20 cellular contexts compared by ENCODE assay signal in the genomic region with DNA sequence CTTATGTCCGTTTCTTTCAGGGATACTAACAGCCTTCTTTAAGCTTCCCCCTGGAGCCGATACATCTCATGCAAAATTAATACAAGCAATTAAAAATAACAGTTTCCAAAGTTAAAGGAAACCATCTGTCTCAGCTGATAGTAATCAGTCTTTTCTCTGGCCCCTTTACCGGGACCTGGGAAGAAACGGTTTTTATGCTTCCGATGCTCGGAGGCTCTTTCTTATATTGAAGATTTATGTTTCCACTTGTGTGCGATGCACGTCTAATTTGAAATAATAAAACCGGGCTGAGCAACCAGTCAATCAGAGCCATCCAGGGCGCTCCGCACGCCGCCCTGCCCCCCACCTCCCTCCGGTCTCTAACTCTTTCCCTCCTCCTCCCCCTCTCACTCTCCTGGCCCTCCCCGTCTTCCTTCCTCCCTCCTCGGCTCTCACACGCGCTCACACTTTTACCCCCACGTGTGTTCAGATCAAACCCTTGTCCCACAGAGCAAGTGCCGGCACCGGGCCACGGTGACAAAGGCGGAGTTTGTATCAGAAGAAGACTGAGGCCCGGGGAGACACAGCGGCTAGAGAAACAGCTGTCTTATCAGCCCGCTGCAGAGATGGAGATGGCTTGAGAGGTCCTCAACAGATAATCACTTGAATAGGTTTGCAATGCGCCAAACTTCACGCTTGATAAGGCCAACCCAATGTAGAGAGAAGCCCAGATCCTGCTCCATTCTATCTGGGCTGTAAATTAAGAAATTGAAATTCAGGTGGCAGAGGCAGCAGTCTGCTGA. TPM values are rescaled to one million over a fixed set of nuclear protein-coding genes. Genes with fewer than 3 reads are reported as not detected.
DNase-seq lines count a peak whose midpoint lies in the region; TF ChIP-seq lines count a peak whose summit lies in the region.
"Had no signal": no experiment of that assay in that cellular context is flagged by ENCODE, and none has a peak within 500 bp of the region (broad histone marks: within the 10 kb centered on the region; RNA-seq: fewer than 3 reads in every experiment).

No MANE protein-coding gene starts in this region.

- TF ChIP-seq CTCF in glutamatergic neuron (IDR thresholded peaks at IDR 0.05; ENCODE audit: partially characterized antibody, unreplicated experiment) = no peak

- H3K27ac ChIP-seq in trophoblast cell (ENCODE audit: low read depth, low read length) = no peak overlapping the region
- H3K27ac ChIP-seq: colonic mucosa, vagina had no signal

- H3K18ac ChIP-seq in trophoblast cell (ENCODE audit: low read length) = no peak overlapping the region

- H4K12ac ChIP-seq in trophoblast cell (ENCODE audit: low read depth, low read length) = no peak overlapping the region

- no peak overlapping the region for H2BK120ac ChIP-seq in trophoblast cell (ENCODE audit: insufficient read depth, low read length, poor library complexity)

- peaks cover 3 to 7% of the 10 kb centered on the region in 2 experiments for H3K4me1 ChIP-seq in trophoblast cell (ENCODE audit: control insufficient read depth in 1 of 2, insufficient read depth in 2 of 2, low read length in 2 of 2)
- H3K4me1 ChIP-seq: colonic mucosa, vagina had no signal

- H3K14ac ChIP-seq in trophoblast cell (ENCODE audit: low read length) = no peak overlapping the region

- peaks cover 2% of the 10 kb centered on the region for H3K27me3 Mint-ChIP-seq in glutamatergic neuron (ENCODE audit: unreplicated experiment)

- no peaks in the 10 kb centered on the region for H3K36me3 ChIP-seq in trophoblast cell (ENCODE audit: control insufficient read depth in 1 of 2, insufficient read depth in 2 of 2, low read length in 2 of 2)
- H3K36me3 ChIP-seq: colonic mucosa, vagina had no signal

- peaks cover 5% of the 10 kb centered on the region for H3K9me3 Mint-ChIP-seq in glutamatergic neuron (ENCODE audit: unreplicated experiment)
- H3K9me3 Mint-ChIP-seq: activated CD4-positive, alpha-beta T cell treated with anti-CD3 and anti-CD28 coated beads, Interleukin-2, amount 10 ng/mL, durations not matched to agents 24 days and 14 days had no signal

- H2BK5ac ChIP-seq in trophoblast cell (ENCODE audit: low read depth, low read length, poor library complexity) = no peak overlapping the region

- peak overlapping the region; percentile 87 for H3K27ac Mint-ChIP-seq in glutamatergic neuron (ENCODE audit: unreplicated experiment)
- H3K27ac Mint-ChIP-seq: activated CD4-positive, alpha-beta T cell treated with anti-CD3 and anti-CD28 coated beads, Interleukin-2, amount 10 ng/mL, durations not matched to agents 24 days and 14 days; CD4-positive, CD25-positive, alpha-beta regulatory T cell; natural killer cell treated with Interleukin-12 subunit alpha and Interleukin-12 subunit beta and Interleukin-15 and Interleukin-18, amount 100 ng/mL, for 72 hours had no signal

- H3K36me3 Mint-ChIP-seq in glutamatergic neuron (ENCODE audit: unreplicated experiment) = no peaks in the 10 kb centered on the region
- H3K36me3 Mint-ChIP-seq: CD4-positive, CD25-positive, alpha-beta regulatory T cell; natural killer cell treated with Interleukin-12 subunit alpha and Interleukin-12 subunit beta and Interleukin-15 and Interleukin-18, amount 100 ng/mL, for 72 hours had no signal

- H3K79me2 ChIP-seq in trophoblast cell (ENCODE audit: control insufficient read depth, insufficient read depth, low read length, poor library complexity) = no peaks in the 10 kb centered on the region

- WGBS in trophoblast cell (ENCODE audit: extremely low coverage, insufficient coverage, insufficient read length) = no CpG with 5 or more reads among the region's 28 CpGs

- no peak overlapping the region for H3K9ac ChIP-seq in trophoblast cell (ENCODE audit: low read length)

- peak overlapping the region; percentile 53 for H3K4me2 ChIP-seq in trophoblast cell (ENCODE audit: low read length)

- no peak overlapping the region for H2BK12ac ChIP-seq in trophoblast cell (ENCODE audit: low read length)

- DNase-seq in NCI-H446 (lab: John Stamatoyannopoulos, UW) = peak; percentile 13 to 30
- no peak for DNase-seq in NCI-H446 treated with DMSO at 0.1 percent for 48 hours (lab: John Stamatoyannopoulos, UW)
- DNase-seq in NCI-H82 treated with DMSO at 0.1 percent for 48 hours (lab: John Stamatoyannopoulos, UW; ENCODE audit: unreplicated experiment) = peak; percentile 49
- peak; percentile 43 for DNase-seq in glutamatergic neuron
- DNase-seq in trophoblast cell = no peak
- DNase-seq in NCI-H345 treated with DMSO at 0.1 percent for 48 hours (lab: John Stamatoyannopoulos, UW; ENCODE audit: unreplicated experiment) = no peak
- DNase-seq in effector CD4-positive, alpha-beta T cell = no peak
- DNase-seq in NCI-H1930 (lab: John Stamatoyannopoulos, UW) = no peak
- DNase-seq: activated CD4-positive, alpha-beta T cell treated with anti-CD3 and anti-CD28 coated beads, Interleukin-2, amount 10 ng/mL, durations not matched to agents 24 days and 14 days; activated naive CD4-positive, alpha-beta T cell treated with Interleukin-2 at 50 U/mL for 16 hours; activated T-cell treated with anti-CD3 and anti-CD28 coated beads for 4 hours; aorta; CD4-positive, CD25-positive, alpha-beta regulatory T cell; colonic mucosa; HCEC 1CT; NCI-H510A treated with DMSO at 0.1 percent for 48 hours had no signal

- H3K23ac ChIP-seq in trophoblast cell (ENCODE audit: low read length) = no peak overlapping the region

- H3K9me3 ChIP-seq in trophoblast cell (ENCODE audit: insufficient read depth, low read depth, low read length) = no peaks in the 10 kb centered on the region
- H3K9me3 ChIP-seq: colonic mucosa, vagina had no signal

- no peak overlapping the region for H4K8ac ChIP-seq in trophoblast cell (ENCODE audit: low read depth, low read length)

- H3K4me1 Mint-ChIP-seq in glutamatergic neuron (ENCODE audit: low read depth, unreplicated experiment) = peaks cover 40% of the 10 kb centered on the region
- H3K4me1 Mint-ChIP-seq: activated CD4-positive, alpha-beta T cell treated with anti-CD3 and anti-CD28 coated beads, Interleukin-2, amount 10 ng/mL, durations not matched to agents 24 days and 14 days; CD4-positive, CD25-positive, alpha-beta regulatory T cell had no signal

- no peak overlapping the region for H4K91ac ChIP-seq in trophoblast cell (ENCODE audit: low read depth, low read length)

- no peak overlapping the region for H2AK5ac ChIP-seq in trophoblast cell (ENCODE audit: low read length)

- H3K79me1 ChIP-seq in trophoblast cell (ENCODE audit: low read length) = no peaks in the 10 kb centered on the region

- peak overlapping the region; percentile 93 for H3K4me3 Mint-ChIP-seq in glutamatergic neuron (ENCODE audit: unreplicated experiment)
- H3K4me3 Mint-ChIP-seq: activated CD4-positive, alpha-beta T cell treated with anti-CD3 and anti-CD28 coated beads, Interleukin-2, amount 10 ng/mL, durations not matched to agents 24 days and 14 days; CD4-positive, CD25-positive, alpha-beta regulatory T cell; natural killer cell treated with Interleukin-12 subunit alpha and Interleukin-12 subunit beta and Interleukin-15 and Interleukin-18, amount 100 ng/mL, for 72 hours had no signal

- H3K27me3 ChIP-seq in trophoblast cell (ENCODE audit: insufficient read depth, low read length) = peaks cover 16% of the 10 kb centered on the region
- H3K27me3 ChIP-seq: vagina had no signal

- no peak overlapping the region for H3K4me3 ChIP-seq in trophoblast cell (ENCODE audit: low read depth, low read length)
- H3K4me3 ChIP-seq: colonic mucosa, lung, vagina had no signal

- H2AFZ ChIP-seq in trophoblast cell (ENCODE audit: insufficient read depth, low read length, poor library complexity) = no peak overlapping the region

- H3K4ac ChIP-seq in trophoblast cell (ENCODE audit: low read depth, low read length) = no peak overlapping the region

RNA-seq across cellular contexts. Expression of a gene that starts 5.1 kb away (rescaled TPM):
- 384 TPM for total RNA-seq in glutamatergic neuron (ENCODE audit: unreplicated experiment)
- 5.5 and 6.0 TPM in 2 replicates for polyA plus RNA-seq in trophoblast cell (2013)
- total RNA-seq: activated CD4-positive, alpha-beta T cell treated with anti-CD3 and anti-CD28 coated beads, Interleukin-2, amount 10 ng/mL, durations not matched to agents 24 days and 14 days; CD4-positive, CD25-positive, alpha-beta regulatory T cell; HT-29; natural killer cell treated with Interleukin-12 subunit alpha and Interleukin-12 subunit beta and Interleukin-15 and Interleukin-18, amount 100 ng/mL, for 72 hours had no signal
- polyA plus RNA-seq: aorta; CD4-positive, CD25-positive, alpha-beta regulatory T cell had no signal

Comparison
In these comparisons a context has a peak if more than half of its experiments do, and no peak if none do; other contexts are left out.
1. DNase-seq: peak in NCI-H446 (2 of 2), NCI-H82 treated with DMSO at 0.1 percent for 48 hours (single experiment) and glutamatergic neuron (single experiment); none in NCI-H446 treated with DMSO at 0.1 percent for 48 hours (single experiment), trophoblast cell (0 of 2), NCI-H345 treated with DMSO at 0.1 percent for 48 hours (single experiment), effector CD4-positive, alpha-beta T cell (single experiment) and NCI-H1930 (0 of 2).